In the genomic region with DNA sequence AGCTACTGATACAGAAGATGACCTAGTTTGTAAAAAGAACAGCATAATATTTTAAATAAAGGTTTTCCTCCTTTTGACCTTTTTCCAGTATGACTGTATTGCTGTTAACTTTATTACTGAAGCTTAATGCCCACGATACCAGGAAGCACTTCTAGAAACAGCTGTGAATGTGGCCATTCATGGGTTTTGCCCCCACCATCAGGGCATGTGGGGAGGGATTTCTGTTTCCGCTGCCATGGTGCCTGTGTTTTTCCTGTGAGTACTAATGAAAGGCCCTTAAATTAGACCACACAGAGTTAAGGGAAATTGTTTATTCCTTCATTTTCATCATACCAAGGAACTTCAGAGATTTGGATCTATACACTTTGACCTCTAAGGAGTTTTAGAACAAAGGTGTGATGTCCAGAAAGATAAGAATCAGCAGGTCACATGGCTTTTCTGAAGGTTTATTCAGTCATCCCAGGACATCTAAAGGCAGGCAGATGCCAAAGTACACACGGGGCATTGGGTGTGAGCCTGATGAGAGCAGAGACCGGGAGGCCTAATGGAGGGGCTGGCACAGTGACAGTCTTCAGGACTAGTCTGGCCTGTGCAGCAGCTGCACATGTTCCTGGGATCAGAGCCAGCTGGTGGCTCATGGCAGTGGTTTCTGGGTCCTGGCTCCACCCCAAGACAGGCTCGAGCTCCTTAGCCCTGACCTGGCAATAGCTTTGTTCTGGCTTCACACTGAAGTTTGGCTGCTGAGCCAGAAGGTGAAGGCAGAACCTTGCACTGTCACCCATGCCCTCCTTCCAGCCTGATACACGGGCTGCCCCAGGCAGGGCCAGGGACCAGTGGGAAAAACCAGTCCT, we compare ENCODE assay signal across 8 cellular contexts.
DNase-seq lines count a peak whose midpoint lies in the region; ATAC-seq, FAIRE-seq and TF ChIP-seq lines count a peak whose summit lies in the region.

No MANE protein-coding gene starts in this region.

- no peak overlapping the region for H2BK5ac ChIP-seq in mesenchymal stem cell (ENCODE audit: low read depth, low read length, poor library complexity, severe bottlenecking)

- WGBS in endodermal cell (ENCODE audit: insufficient coverage in 1 of 2, insufficient read length in 1 of 2), 2 experiments, result 77 to 80% methylated on average over 2 to 6 of the region's 6 CpGs
- WGBS in mesenchymal stem cell, result 28% methylated on average over 5 of the region's 6 CpGs

- H3K4me3 Mint-ChIP-seq in endodermal cell, result peak overlapping the region; percentile 41
- no peak overlapping the region for H3K4me3 Mint-ChIP-seq in naive thymus-derived CD8-positive, alpha-beta T cell

- peak overlapping the region; percentile 77 for H4K91ac ChIP-seq in mesenchymal stem cell (ENCODE audit: low read length)

- H3K9ac ChIP-seq in endodermal cell (ENCODE audit: extremely low read depth, low read length, poor library complexity, severe bottlenecking), result no peak overlapping the region
- H3K9ac ChIP-seq in mesenchymal stem cell (ENCODE audit: low read length), result peak overlapping the region; percentile 53

- H3K4me3 ChIP-seq in endodermal cell (ENCODE audit: low read length) (no peak overlapping the region), mesenchymal stem cell (ENCODE audit: insufficient read depth in 1 of 2, low read depth in 1 of 2, low read length in 2 of 2) (peak overlapping the region in 1 of 2 experiments; percentile 63)

- H2BK120ac ChIP-seq in mesenchymal stem cell (ENCODE audit: low read depth, low read length), result peak overlapping the region; percentile 54

- H3K27me3 ChIP-seq in endodermal cell (ENCODE audit: control insufficient read depth, insufficient read depth, low read length, poor library complexity, severe bottlenecking) (no peaks in the 10 kb centered on the region), mesenchymal stem cell (ENCODE audit: control insufficient read depth in 1 of 2, insufficient read depth in 1 of 2, low read length in 2 of 2) (no peaks in the 10 kb centered on the region)

- peak overlapping the region; percentile 84 to 97 for H3K18ac ChIP-seq in mesenchymal stem cell (ENCODE audit: low read depth in 1 of 2, low read length in 2 of 2)

- no peak overlapping the region for H3K23ac ChIP-seq in mesenchymal stem cell (ENCODE audit: low read length in 2 of 2)

- peak; percentile 91 for FAIRE-seq in urothelium cell line (lab: Jason Lieb, UNC)

- H3K4ac ChIP-seq in mesenchymal stem cell (ENCODE audit: low read depth in 1 of 2, low read length in 2 of 2), result peak overlapping the region in 1 of 2 experiments; percentile 89

- POLR2A ChIA-PET in naive thymus-derived CD8-positive, alpha-beta T cell (lab: Charles Lee), result no interaction called here
- POLR2A ChIA-PET in GM10248 (lab: Yijun Ruan, JAX), result no interaction called here

- no peak overlapping the region for H3K14ac ChIP-seq in mesenchymal stem cell (ENCODE audit: low read length in 2 of 2)

- peaks cover 15% of the 10 kb centered on the region for H3K4me1 ChIP-seq in endodermal cell (ENCODE audit: control insufficient read depth, insufficient read depth, low read length)
- peaks cover 14% of the 10 kb centered on the region for H3K4me1 ChIP-seq in mesenchymal stem cell (ENCODE audit: control insufficient read depth, insufficient read depth, low read depth, low read length)

- no peak overlapping the region for H3K4me2 ChIP-seq in mesenchymal stem cell (ENCODE audit: low read length, poor library complexity, severe bottlenecking)

- CTCF ChIA-PET in GM10248 (lab: Yijun Ruan, JAX), result interaction anchor here (1.0 to 3.8 kb wide), 8 partner anchors 9 to 553 kb away, joined by 3 to 32 read pairs (median 4); no protein-coding TSS in a partner anchor

- H2AFZ ChIP-seq in mesenchymal stem cell (ENCODE audit: low read depth, low read length), result no peak overlapping the region

- H2BK12ac ChIP-seq in mesenchymal stem cell (ENCODE audit: low read length in 2 of 2), result peak overlapping the region; percentile 51 to 99

- H3K27ac Mint-ChIP-seq in endodermal cell, result peak overlapping the region; percentile 95
- peak overlapping the region in 1 of 10 donors; percentile 28 for H3K27ac Mint-ChIP-seq in naive thymus-derived CD8-positive, alpha-beta T cell

- H3K36me3 ChIP-seq in endodermal cell (ENCODE audit: control insufficient read depth, insufficient read depth, low read length) (no peaks in the 10 kb centered on the region), mesenchymal stem cell (ENCODE audit: control insufficient read depth in 1 of 2, insufficient read depth in 2 of 2, low read depth in 1 of 2, low read length in 2 of 2) (no peaks in the 10 kb centered on the region)

- no peak for TF ChIP-seq CTCF in endodermal cell (conservative IDR thresholded peaks at IDR 0.05)
- TF ChIP-seq CTCF in GM10248 (IDR thresholded peaks at IDR 0.05; ENCODE audit: control extremely low read depth, extremely low read depth, low read depth, missing control alignments), result no peak

- H3K9me3 ChIP-seq in endodermal cell (ENCODE audit: control insufficient read depth, low read length) (no peaks in the 10 kb centered on the region), mesenchymal stem cell (ENCODE audit: control insufficient read depth, low read length) (no peaks in the 10 kb centered on the region)

- peak overlapping the region; percentile 87 for H3K27ac ChIP-seq in endodermal cell (ENCODE audit: low read depth, low read length)
- peak overlapping the region; percentile 63 for H3K27ac ChIP-seq in mesenchymal stem cell (ENCODE audit: low read length, poor library complexity, severe bottlenecking)

- DNase-seq in HPDE6-E6E7 (ENCODE audit: extremely low spot score) (peak; percentile 89), endodermal cell (no peak), mesenchymal stem cell (peak; percentile 93), urothelium cell line (ENCODE audit: low spot score) (peak; percentile 97), GM10248 (ENCODE audit: extremely low spot score) (no peak), T-helper 9 cell (no peak)
- no peak for DNase-seq in naive thymus-derived CD8-positive, alpha-beta T cell

- no peak for ATAC-seq in naive thymus-derived CD8-positive, alpha-beta T cell

- H3K4me1 Mint-ChIP-seq in endodermal cell, result peaks cover 50% of the 10 kb centered on the region
- H3K4me1 Mint-ChIP-seq in naive thymus-derived CD8-positive, alpha-beta T cell, result peaks cover 0 to 34% (median 0%) of the 10 kb centered on the region in 4 donors

- peak overlapping the region; percentile 80 for H2BK15ac ChIP-seq in mesenchymal stem cell (ENCODE audit: low read depth, poor library complexity, severe bottlenecking)

- H2AK5ac ChIP-seq in mesenchymal stem cell (ENCODE audit: low read length, severe bottlenecking), result peak overlapping the region; percentile 55

- H3K36me3 Mint-ChIP-seq in endodermal cell (ENCODE audit: low read depth), result no peaks in the 10 kb centered on the region
- no peaks in the 10 kb centered on the region for H3K36me3 Mint-ChIP-seq in naive thymus-derived CD8-positive, alpha-beta T cell

- H3K27me3 Mint-ChIP-seq in endodermal cell (ENCODE audit: insufficient read depth), result no peaks in the 10 kb centered on the region
- H3K27me3 Mint-ChIP-seq in naive thymus-derived CD8-positive, alpha-beta T cell, result peaks cover 0 to 2% (median 0%) of the 10 kb centered on the region in 5 donors

- H3K9me3 Mint-ChIP-seq in endodermal cell, result no peaks in the 10 kb centered on the region
- H3K9me3 Mint-ChIP-seq in naive thymus-derived CD8-positive, alpha-beta T cell, result no peaks in the 10 kb centered on the region

- H4K8ac ChIP-seq in mesenchymal stem cell (ENCODE audit: low read length), result peak overlapping the region; percentile 70

- H3K79me1 ChIP-seq in mesenchymal stem cell (replicated peaks; ENCODE audit: low read length, poor library complexity, severe bottlenecking), result no peaks in the 10 kb centered on the region

TF ChIP-seq in PFSK-1, 5 proteins besides CTCF, POLR2A, EP300 and RAD21:
- TF ChIP-seq TAF1 (IDR thresholded peaks at IDR 0.05; ENCODE audit: borderline replicate concordance, insufficient read depth, low read length) (no peak), SIN3A (IDR thresholded peaks at IDR 0.05; ENCODE audit: borderline replicate concordance, insufficient read depth, low read length) (peak; percentile 36; the same call in 1 of the 2 replicates), FOXP2 (optimal IDR thresholded peaks at IDR 0.05; ENCODE audit: borderline replicate concordance, extremely low read depth, extremely low read length, insufficient read depth) (peak; percentile 46)
- TF ChIP-seq, protein P1, sequence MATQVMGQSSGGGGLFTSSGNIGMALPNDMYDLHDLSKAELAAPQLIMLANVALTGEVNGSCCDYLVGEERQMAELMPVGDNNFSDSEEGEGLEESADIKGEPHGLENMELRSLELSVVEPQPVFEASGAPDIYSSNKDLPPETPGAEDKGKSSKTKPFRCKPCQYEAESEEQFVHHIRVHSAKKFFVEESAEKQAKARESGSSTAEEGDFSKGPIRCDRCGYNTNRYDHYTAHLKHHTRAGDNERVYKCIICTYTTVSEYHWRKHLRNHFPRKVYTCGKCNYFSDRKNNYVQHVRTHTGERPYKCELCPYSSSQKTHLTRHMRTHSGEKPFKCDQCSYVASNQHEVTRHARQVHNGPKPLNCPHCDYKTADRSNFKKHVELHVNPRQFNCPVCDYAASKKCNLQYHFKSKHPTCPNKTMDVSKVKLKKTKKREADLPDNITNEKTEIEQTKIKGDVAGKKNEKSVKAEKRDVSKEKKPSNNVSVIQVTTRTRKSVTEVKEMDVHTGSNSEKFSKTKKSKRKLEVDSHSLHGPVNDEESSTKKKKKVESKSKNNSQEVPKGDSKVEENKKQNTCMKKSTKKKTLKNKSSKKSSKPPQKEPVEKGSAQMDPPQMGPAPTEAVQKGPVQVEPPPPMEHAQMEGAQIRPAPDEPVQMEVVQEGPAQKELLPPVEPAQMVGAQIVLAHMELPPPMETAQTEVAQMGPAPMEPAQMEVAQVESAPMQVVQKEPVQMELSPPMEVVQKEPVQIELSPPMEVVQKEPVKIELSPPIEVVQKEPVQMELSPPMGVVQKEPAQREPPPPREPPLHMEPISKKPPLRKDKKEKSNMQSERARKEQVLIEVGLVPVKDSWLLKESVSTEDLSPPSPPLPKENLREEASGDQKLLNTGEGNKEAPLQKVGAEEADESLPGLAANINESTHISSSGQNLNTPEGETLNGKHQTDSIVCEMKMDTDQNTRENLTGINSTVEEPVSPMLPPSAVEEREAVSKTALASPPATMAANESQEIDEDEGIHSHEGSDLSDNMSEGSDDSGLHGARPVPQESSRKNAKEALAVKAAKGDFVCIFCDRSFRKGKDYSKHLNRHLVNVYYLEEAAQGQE (IDR thresholded peaks at IDR 0.05; ENCODE audit: insufficient read depth in 1 of 2, low read depth in 2 of 2, low read length in 2 of 2), result 0 out of 4 replicates have a peak, but pooled peaks of 1 of the 2 experiments have one; percentile 33

Comparison
In these comparisons a context has a peak if more than half of its experiments do, and no peak if none do; other contexts are left out.
1. DNase-seq: peak in HPDE6-E6E7 (single experiment), mesenchymal stem cell (single experiment) and urothelium cell line (single experiment); none in endodermal cell (single experiment), naive thymus-derived CD8-positive, alpha-beta T cell (0 of 10), GM10248 (single experiment) and T-helper 9 cell (single experiment).